ENCODE assay signal across 12 cellular contexts in genomic region chr10:71638087-71638576, GRCh38.
DNase-seq lines count a peak whose midpoint lies in the region; ATAC-seq and TF ChIP-seq lines count a peak whose summit lies in the region.
"Had no signal": no experiment of that assay in that cellular context is flagged by ENCODE, and none has a peak within 500 bp of the region (broad histone marks: within the 10 kb centered on the region; RNA-seq: fewer than 3 reads in every experiment).

No MANE protein-coding gene starts in this region.

- H3K9me3 ChIP-seq in adrenal gland (replicated peaks in 1 of 3) = no peaks in the 10 kb centered on the region
- H3K9me3 ChIP-seq in lower lobe of right lung = no peaks in the 10 kb centered on the region
- H3K9me3 ChIP-seq in thyroid gland = no peaks in the 10 kb centered on the region
- H3K9me3 ChIP-seq: SJSA1 had no signal

- DNase-seq in KG1 (lab: John Stamatoyannopoulos, UW) (peak; percentile 60), adrenal gland (peak in 6 of 7 donors; percentile 27 to 66 (median 40)), lower lobe of right lung (peak; percentile 82), sciatic nerve (ENCODE audit: low spot score) (no peak), AG20443 (ENCODE audit: low spot score) (no peak), thyroid gland (no peak)
- DNase-seq: activated CD8-positive, alpha-beta memory T cell treated with anti-CD3 and anti-CD28 coated beads, Interleukin-2, amount 10 ng/mL, durations not matched to agents 7 days and 5 days; NCI-H1105 treated with DMSO at 0.1 percent for 48 hours; stimulated activated CD4-positive, alpha-beta T cell treated with anti-CD3 and anti-CD28 coated beads, Interleukin-4, amount 100 ng/mL, for 24 hours had no signal

- peak; percentile 81 to 90 for ATAC-seq in lower lobe of right lung
- no peak for ATAC-seq in sciatic nerve
- ATAC-seq in GM18870 (IDR thresholded peaks at IDR 0.05; ENCODE audit: unreplicated experiment) = no peak
- ATAC-seq: activated CD8-positive, alpha-beta memory T cell treated with anti-CD3 and anti-CD28 coated beads, Interleukin-2, amount 10 ng/mL, durations not matched to agents 7 days and 5 days had no signal

- H3K4me3 ChIP-seq in adrenal gland (no peak overlapping the region), lower lobe of right lung (peak overlapping the region; percentile 0), thyroid gland (replicated peaks in 1 of 3) (no peak overlapping the region)
- H3K4me3 ChIP-seq: SJSA1 had no signal

- no peak for TF ChIP-seq POLR2A in adrenal gland (IDR thresholded peaks at IDR 0.05)
- TF ChIP-seq POLR2A in thyroid gland (IDR thresholded peaks at IDR 0.05) = no peak

- peak overlapping the region; percentile 60 for H3K27ac ChIP-seq in 22Rv1
- no peak overlapping the region for H3K27ac ChIP-seq in adrenal gland
- H3K27ac ChIP-seq in lower lobe of right lung = peak overlapping the region; percentile 77
- no peak overlapping the region for H3K27ac ChIP-seq in thyroid gland
- H3K27ac ChIP-seq: SJSA1 had no signal

- TF ChIP-seq CTCF in 22Rv1 (IDR thresholded peaks at IDR 0.05) (no peak), adrenal gland (IDR thresholded peaks at IDR 0.05) (no peak), lower lobe of right lung (IDR thresholded peaks at IDR 0.05) (no peak), thyroid gland (IDR thresholded peaks at IDR 0.05) (no peak)

- no peaks in the 10 kb centered on the region for H3K27me3 ChIP-seq in adrenal gland
- H3K27me3 ChIP-seq in lower lobe of right lung (ENCODE audit: low read depth) = no peaks in the 10 kb centered on the region
- H3K27me3 ChIP-seq in thyroid gland = no peaks in the 10 kb centered on the region
- H3K27me3 ChIP-seq: SJSA1 had no signal

- H3K36me3 ChIP-seq in adrenal gland (replicated peaks in 1 of 2) (no peaks in the 10 kb centered on the region), lower lobe of right lung (no peaks in the 10 kb centered on the region), thyroid gland (no peaks in the 10 kb centered on the region)
- H3K36me3 ChIP-seq: SJSA1 had no signal

- WGBS in adrenal gland, 4 donors = 54 to 67% (median 58%) methylated on average over 7 to 8 of the region's 8 CpGs
- WGBS in thyroid gland, 2 donors = 60 to 76% methylated on average over 4 to 8 of the region's 8 CpGs

- intact Hi-C loops in adrenal gland (cut with DNase I) (no loop called here), lower lobe of right lung (cut with DNase I) (no loop called here), sciatic nerve (cut with DNase I) (no loop called here), thyroid gland (cut with DNase I) (no loop called here)

- H3K4me1 ChIP-seq in adrenal gland (replicated peaks in 1 of 2) (peaks cover 13 to 14% of the 10 kb centered on the region in 2 donors), lower lobe of right lung (peaks cover 15% of the 10 kb centered on the region), thyroid gland (peaks cover 7 to 9% of the 10 kb centered on the region in 2 donors)
- H3K4me1 ChIP-seq: SJSA1 had no signal

Comparison
In these comparisons a context has a peak if more than half of its experiments do, and no peak if none do; other contexts are left out.
1. H3K27ac ChIP-seq: peak in 22Rv1 (single experiment) and lower lobe of right lung (single experiment); none in adrenal gland (0 of 5) and thyroid gland (0 of 3).
2. DNase-seq: peak in KG1 (single experiment), adrenal gland (6 of 7) and lower lobe of right lung (single experiment); none in sciatic nerve (single experiment), AG20443 (single experiment) and thyroid gland (0 of 2).
3. ATAC-seq: peak in lower lobe of right lung (2 of 2); none in sciatic nerve (single experiment) and GM18870 (single experiment).